Comparison of ENCODE assay signal across 26 cellular contexts in the genomic region with DNA sequence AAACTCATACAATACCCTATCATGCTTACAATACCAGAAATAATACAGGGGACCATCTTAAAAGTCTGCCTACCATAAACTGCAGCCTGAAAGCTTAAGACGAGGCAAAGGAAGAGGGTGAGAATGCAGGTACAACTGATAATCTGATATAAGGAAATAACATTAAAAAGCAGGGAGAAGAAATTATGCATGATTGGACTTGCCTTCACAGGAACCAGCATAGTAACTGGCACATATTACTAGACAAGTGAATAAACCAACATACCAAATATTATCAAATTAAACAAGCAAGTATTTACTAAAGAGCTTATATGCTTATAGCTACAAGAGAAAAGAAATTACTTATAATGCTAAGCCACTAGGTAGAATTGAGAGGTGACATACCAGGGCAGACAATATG.
"Had no signal": no experiment of that assay in that cellular context is flagged by ENCODE, and none has a peak within 500 bp of the region (broad histone marks: within the 10 kb centered on the region; RNA-seq: fewer than 3 reads in every experiment).

No MANE protein-coding gene starts in this region.

- H3K9me3 ChIP-seq: adrenal gland, SJCRH30, SK-N-SH had no signal

- ATAC-seq: activated CD8-positive, alpha-beta T cell treated with anti-CD3 and anti-CD28 coated beads, Interleukin-2, amount 10 ng/mL, durations not matched to agents 7 days and 5 days had no signal

- H3K4me2 ChIP-seq: SK-N-SH had no signal

- H3K27ac ChIP-seq: adrenal gland, SJCRH30, VCaP had no signal

- H3K27me3 Mint-ChIP-seq: activated naive CD4-positive, alpha-beta T cell treated with anti-CD3 and anti-CD28 coated beads, Interleukin-2, amount 10 ng/mL, durations not matched to agents 7 days and 5 days; activated naive CD8-positive, alpha-beta T cell treated with anti-CD3 and anti-CD28 coated beads, Interleukin-2, amount 10 ng/mL, durations not matched to agents 7 days and 5 days had no signal

- H3K4me3 ChIP-seq: adrenal gland, K562, SJCRH30 had no signal

- H3K27ac Mint-ChIP-seq: activated CD8-positive, alpha-beta T cell treated with anti-CD3 and anti-CD28 coated beads, Interleukin-2, amount 10 ng/mL, durations not matched to agents 7 days and 5 days; activated naive CD4-positive, alpha-beta T cell treated with anti-CD3 and anti-CD28 coated beads, Interleukin-2, amount 10 ng/mL, durations not matched to agents 7 days and 5 days; activated naive CD8-positive, alpha-beta T cell treated with anti-CD3 and anti-CD28 coated beads, Interleukin-2, amount 10 ng/mL, durations not matched to agents 7 days and 5 days had no signal

- DNase-seq: activated CD4-positive, alpha-beta T cell treated with anti-CD3 and anti-CD28 coated beads for 4 hours; activated CD8-positive, alpha-beta memory T cell treated with anti-CD3 and anti-CD28 coated beads, Interleukin-2, amount 50 U/mL, for 48 hours; activated CD8-positive, alpha-beta T cell treated with anti-CD3 and anti-CD28 coated beads, Interleukin-2, amount 10 ng/mL, durations not matched to agents 7 days and 5 days; activated gamma-delta T cell; activated naive CD4-positive, alpha-beta T cell treated with anti-CD3 and anti-CD28 coated beads, Interleukin-2, amount 10 ng/mL, durations not matched to agents 7 days and 5 days; activated naive CD8-positive, alpha-beta T cell treated with anti-CD3 and anti-CD28 coated beads, Interleukin-2, amount 10 ng/mL, durations not matched to agents 7 days and 5 days; activated T-cell treated with anti-CD3 and anti-CD28 coated beads, Interleukin-2, amount 50 U/mL, for 1 hour; adrenal gland; anterior cingulate cortex; central memory CD4-positive, alpha-beta T cell; Karpas-422; NCI-H1048; NCI-H146; NCI-H187 treated with DMSO at 0.1 percent for 48 hours; NCI-H2081 treated with DMSO at 0.1 percent for 48 hours; NCI-H2171; NCI-H2227 treated with DMSO at 0.1 percent for 48 hours; NCI-H526; NCI-H774; Right ventricle myocardium superior; RPMI8226; SJCRH30; SK-N-SH; T-helper 1 cell had no signal

- H3K9ac ChIP-seq: SK-N-SH had no signal

- H3K4me3 Mint-ChIP-seq: activated CD8-positive, alpha-beta T cell treated with anti-CD3 and anti-CD28 coated beads, Interleukin-2, amount 10 ng/mL, durations not matched to agents 7 days and 5 days; activated naive CD4-positive, alpha-beta T cell treated with anti-CD3 and anti-CD28 coated beads, Interleukin-2, amount 10 ng/mL, durations not matched to agents 7 days and 5 days; activated naive CD8-positive, alpha-beta T cell treated with anti-CD3 and anti-CD28 coated beads, Interleukin-2, amount 10 ng/mL, durations not matched to agents 7 days and 5 days had no signal

- H3K4me1 Mint-ChIP-seq: activated naive CD4-positive, alpha-beta T cell treated with anti-CD3 and anti-CD28 coated beads, Interleukin-2, amount 10 ng/mL, durations not matched to agents 7 days and 5 days; activated naive CD8-positive, alpha-beta T cell treated with anti-CD3 and anti-CD28 coated beads, Interleukin-2, amount 10 ng/mL, durations not matched to agents 7 days and 5 days had no signal

- H3K36me3 ChIP-seq: adrenal gland had no signal

- H3K27me3 ChIP-seq: adrenal gland, SJCRH30 had no signal

- H3K9me3 Mint-ChIP-seq: activated naive CD4-positive, alpha-beta T cell treated with anti-CD3 and anti-CD28 coated beads, Interleukin-2, amount 10 ng/mL, durations not matched to agents 7 days and 5 days; activated naive CD8-positive, alpha-beta T cell treated with anti-CD3 and anti-CD28 coated beads, Interleukin-2, amount 10 ng/mL, durations not matched to agents 7 days and 5 days had no signal
